1 cellular context compared by ENCODE assay signal in the genomic region with DNA sequence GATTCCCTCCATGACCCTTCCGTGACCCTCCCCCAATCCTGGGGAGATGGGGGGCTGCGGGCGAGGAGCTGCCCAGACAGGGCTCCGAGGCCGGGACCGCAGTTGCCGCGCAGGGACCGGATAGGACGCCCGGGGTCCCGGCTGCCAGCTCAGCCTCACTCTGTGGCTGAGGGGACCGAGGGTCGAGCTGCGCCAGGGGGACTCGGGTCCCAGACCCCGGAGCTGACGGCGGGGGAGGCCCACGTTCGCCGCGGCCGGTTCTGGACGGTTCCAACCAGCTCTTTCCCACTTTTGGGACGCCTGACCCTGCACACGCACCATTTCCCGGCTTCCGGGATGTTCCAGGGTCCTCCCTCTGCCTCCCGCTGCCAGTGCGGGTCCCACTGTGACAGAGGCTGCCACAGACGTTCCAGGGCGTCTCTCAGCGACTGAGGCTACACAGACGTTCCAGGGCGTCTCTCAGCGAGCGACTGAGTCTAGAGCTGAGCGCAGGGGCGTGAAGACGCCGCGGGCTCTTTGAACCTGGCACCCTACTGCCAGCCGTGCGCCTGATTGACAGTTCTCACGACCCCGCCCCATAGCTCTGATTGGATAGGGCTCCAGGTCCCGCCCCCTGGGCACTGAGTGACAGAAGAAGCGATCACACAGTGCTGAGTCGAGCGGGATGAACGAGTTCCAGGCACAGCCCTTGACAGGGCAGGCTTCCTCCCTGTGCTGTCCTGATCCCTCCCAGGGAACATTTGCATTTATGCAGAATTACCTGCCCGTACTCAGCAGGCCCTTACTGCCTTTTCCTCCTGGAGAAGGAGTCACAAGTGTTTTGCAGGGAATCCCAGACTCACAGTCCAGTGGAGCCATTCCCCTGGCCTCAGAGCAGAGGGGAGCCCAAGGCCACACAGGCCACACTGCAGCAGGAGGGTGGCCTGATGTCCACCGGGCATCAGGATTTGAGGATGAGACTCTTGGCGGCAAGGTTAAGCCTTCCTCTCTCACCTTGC.
TF ChIP-seq lines count a peak whose summit lies in the region.

Gene ZNF563 (minus strand): TSS at position 472 of the 998 bp plus-strand sequence. CDS start 151 bp downstream, at position 321.

TF ChIP-seq in GM12878, 131 proteins besides CTCF, POLR2A, EP300 and RAD21 (continued from another document):
- TF ChIP-seq, protein P1, sequence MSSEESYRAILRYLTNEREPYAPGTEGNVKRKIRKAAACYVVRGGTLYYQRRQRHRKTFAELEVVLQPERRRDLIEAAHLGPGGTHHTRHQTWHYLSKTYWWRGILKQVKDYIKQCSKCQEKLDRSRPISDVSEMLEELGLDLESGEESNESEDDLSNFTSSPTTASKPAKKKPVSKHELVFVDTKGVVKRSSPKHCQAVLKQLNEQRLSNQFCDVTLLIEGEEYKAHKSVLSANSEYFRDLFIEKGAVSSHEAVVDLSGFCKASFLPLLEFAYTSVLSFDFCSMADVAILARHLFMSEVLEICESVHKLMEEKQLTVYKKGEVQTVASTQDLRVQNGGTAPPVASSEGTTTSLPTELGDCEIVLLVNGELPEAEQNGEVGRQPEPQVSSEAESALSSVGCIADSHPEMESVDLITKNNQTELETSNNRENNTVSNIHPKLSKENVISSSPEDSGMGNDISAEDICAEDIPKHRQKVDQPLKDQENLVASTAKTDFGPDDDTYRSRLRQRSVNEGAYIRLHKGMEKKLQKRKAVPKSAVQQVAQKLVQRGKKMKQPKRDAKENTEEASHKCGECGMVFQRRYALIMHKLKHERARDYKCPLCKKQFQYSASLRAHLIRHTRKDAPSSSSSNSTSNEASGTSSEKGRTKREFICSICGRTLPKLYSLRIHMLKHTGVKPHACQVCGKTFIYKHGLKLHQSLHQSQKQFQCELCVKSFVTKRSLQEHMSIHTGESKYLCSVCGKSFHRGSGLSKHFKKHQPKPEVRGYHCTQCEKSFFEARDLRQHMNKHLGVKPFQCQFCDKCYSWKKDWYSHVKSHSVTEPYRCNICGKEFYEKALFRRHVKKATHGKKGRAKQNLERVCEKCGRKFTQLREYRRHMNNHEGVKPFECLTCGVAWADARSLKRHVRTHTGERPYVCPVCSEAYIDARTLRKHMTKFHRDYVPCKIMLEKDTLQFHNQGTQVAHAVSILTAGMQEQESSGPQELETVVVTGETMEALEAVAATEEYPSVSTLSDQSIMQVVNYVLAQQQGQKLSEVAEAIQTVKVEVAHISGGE (CRISPR knock-in tag; IDR thresholded peaks at IDR 0.05): no peak
- TF ChIP-seq, protein P2, sequence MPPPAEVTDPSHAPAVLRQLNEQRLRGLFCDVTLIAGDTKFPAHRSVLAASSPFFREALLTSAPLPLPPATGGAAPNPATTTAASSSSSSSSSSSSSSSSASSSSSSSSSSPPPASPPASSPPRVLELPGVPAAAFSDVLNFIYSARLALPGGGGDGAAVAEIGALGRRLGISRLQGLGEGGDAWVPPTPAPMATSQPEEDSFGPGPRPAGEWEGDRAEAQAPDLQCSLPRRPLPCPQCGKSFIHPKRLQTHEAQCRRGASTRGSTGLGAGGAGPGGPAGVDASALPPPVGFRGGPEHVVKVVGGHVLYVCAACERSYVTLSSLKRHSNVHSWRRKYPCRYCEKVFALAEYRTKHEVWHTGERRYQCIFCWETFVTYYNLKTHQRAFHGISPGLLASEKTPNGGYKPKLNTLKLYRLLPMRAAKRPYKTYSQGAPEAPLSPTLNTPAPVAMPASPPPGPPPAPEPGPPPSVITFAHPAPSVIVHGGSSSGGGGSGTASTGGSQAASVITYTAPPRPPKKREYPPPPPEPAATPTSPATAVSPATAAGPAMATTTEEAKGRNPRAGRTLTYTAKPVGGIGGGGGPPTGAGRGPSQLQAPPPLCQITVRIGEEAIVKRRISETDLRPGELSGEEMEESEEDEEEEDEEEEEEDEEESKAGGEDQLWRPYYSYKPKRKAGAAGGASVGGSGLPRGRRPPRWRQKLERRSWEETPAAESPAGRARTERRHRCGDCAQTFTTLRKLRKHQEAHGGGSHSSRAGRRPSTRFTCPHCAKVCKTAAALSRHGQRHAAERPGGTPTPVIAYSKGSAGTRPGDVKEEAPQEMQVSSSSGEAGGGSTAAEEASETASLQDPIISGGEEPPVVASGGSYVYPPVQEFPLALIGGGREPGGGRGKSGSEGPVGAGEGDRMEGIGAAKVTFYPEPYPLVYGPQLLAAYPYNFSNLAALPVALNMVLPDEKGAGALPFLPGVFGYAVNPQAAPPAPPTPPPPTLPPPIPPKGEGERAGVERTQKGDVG (CRISPR knock-in tag; IDR thresholded peaks at IDR 0.05): no peak
- TF ChIP-seq FOS (IDR thresholded peaks at IDR 0.05; ENCODE audit: borderline replicate concordance, extremely low read depth, insufficient read length): peak; percentile 21
- TF ChIP-seq NFYA (IDR thresholded peaks at IDR 0.05; ENCODE audit: borderline replicate concordance, low read depth, low read length): peak; percentile 28; the same call in 1 of the 2 replicates
- TF ChIP-seq MYC (IDR thresholded peaks at IDR 0.05; ENCODE audit: insufficient read depth, insufficient read length, insufficient replicate concordance, low read length, severe bottlenecking): peak; percentile 73
- TF ChIP-seq, protein P3, sequence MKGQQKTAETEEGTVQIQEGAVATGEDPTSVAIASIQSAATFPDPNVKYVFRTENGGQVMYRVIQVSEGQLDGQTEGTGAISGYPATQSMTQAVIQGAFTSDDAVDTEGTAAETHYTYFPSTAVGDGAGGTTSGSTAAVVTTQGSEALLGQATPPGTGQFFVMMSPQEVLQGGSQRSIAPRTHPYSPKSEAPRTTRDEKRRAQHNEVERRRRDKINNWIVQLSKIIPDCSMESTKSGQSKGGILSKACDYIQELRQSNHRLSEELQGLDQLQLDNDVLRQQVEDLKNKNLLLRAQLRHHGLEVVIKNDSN (IDR thresholded peaks at IDR 0.05; ENCODE audit: borderline replicate concordance, extremely low read length, insufficient read depth, low read depth, low read length): no peak
- 0 out of 2 replicates have a peak, but pooled peaks have one; percentile 41 for TF ChIP-seq TARDBP (IDR thresholded peaks at IDR 0.05; ENCODE audit: borderline replicate concordance)
- peak; percentile 80; the same call in 1 of the 2 replicates for TF ChIP-seq TAF1 (IDR thresholded peaks at IDR 0.05; ENCODE audit: borderline replicate concordance, low read depth, low read length)
- TF ChIP-seq NR2C2 (IDR thresholded peaks at IDR 0.05; ENCODE audit: borderline replicate concordance, control insufficient read depth, insufficient read length, low read depth): no peak
- peak in 1 of 2 experiments; percentile 63; a peak in 1 of 4 replicates for TF ChIP-seq BHLHE40 (IDR thresholded peaks at IDR 0.05; ENCODE audit: borderline replicate concordance in 1 of 2, low read depth in 2 of 2, low read length in 1 of 2)
- peak; percentile 76; the same call in 1 of the 2 replicates for TF ChIP-seq IKZF1 (conservative IDR thresholded peaks at IDR 0.05)
- no peak for TF ChIP-seq SREBF1 (IDR thresholded peaks at IDR 0.05; ENCODE audit: low read length)
- TF ChIP-seq LARP7 (IDR thresholded peaks at IDR 0.05): peak; percentile 65; the same call in 1 of the 2 replicates
- TF ChIP-seq BRCA1 (IDR thresholded peaks at IDR 0.05; ENCODE audit: low read depth, low read length): no peak
